Comparison of ENCODE assay signal across 22 cellular contexts in genomic region chr5:15241216-15241821, GRCh38.
"Had no signal": no experiment of that assay in that cellular context is flagged by ENCODE, and none has a peak within 500 bp of the region (broad histone marks: within the 10 kb centered on the region; RNA-seq: fewer than 3 reads in every experiment).

No MANE protein-coding gene starts in this region.

- H3K4me3 ChIP-seq: cardiac muscle cell, Peyer's patch, SJSA1 had no signal

- H3K36me3 ChIP-seq: cardiac muscle cell, Peyer's patch, SJSA1 had no signal

- DNase-seq: activated CD4-positive, alpha-beta T cell treated with anti-CD3 and anti-CD28 coated beads for 4 hours; activated CD8-positive, alpha-beta memory T cell treated with anti-CD3 and anti-CD28 coated beads, Interleukin-2, amount 50 U/mL, for 48 hours; activated CD8-positive, alpha-beta T cell treated with anti-CD3 and anti-CD28 coated beads for 36 hours; activated effector memory CD4-positive, alpha-beta T cell treated with Interleukin-2 at 50 U/mL for 16 hours; activated naive CD4-positive, alpha-beta T cell; activated T-cell treated with anti-CD3 and anti-CD28 coated beads, Interleukin-2, amount 50 U/mL, for 1 hour; aorta; KG1; NCI-H1092; NCI-H1436; NCI-H1694 treated with DMSO at 0.1 percent for 48 hours; NCI-H2029 treated with DMSO at 0.1 percent for 48 hours; NCI-H345; NCI-H510A; NCI-H526 treated with DMSO at 0.1 percent for 48 hours; NK-92 treated with Interleukin-12 subunit alpha and Interleukin-12 subunit beta, amount 100 ng/mL, for 24 hours; Peyer's patch; SHP77; SW 1271 had no signal

- H3K27ac ChIP-seq: cardiac muscle cell, Peyer's patch, RWPE1, SJSA1 had no signal

- H3K4me1 ChIP-seq: Peyer's patch, SJSA1 had no signal

- H3K9me3 ChIP-seq: SJSA1 had no signal

- H3K27me3 ChIP-seq: cardiac muscle cell, Peyer's patch, SJSA1 had no signal
